Comparison of ENCODE assay signal across 19 cellular contexts in the genomic region with DNA sequence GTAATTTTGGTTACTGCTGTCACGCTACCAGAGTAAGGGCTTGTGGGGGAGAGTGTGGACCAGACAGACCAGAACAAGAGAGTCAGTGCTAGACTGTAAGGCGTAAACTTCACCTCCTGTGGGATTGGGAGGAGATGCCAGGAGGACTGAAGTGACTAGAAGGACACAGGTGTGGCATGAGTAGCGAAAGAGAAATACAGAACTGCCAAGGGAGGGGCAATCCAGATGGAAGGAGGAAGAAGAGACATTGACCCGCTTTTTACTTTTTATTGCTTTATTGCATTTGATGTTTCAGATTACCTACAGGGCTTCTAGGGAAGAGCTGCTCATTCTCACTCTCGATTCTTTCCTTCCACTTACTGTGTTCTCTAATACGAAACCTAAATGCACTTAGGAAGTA. TPM values are rescaled to one million over a fixed set of nuclear protein-coding genes. Genes with fewer than 3 reads are reported as not detected.
DNase-seq lines count a peak whose midpoint lies in the region; ATAC-seq and TF ChIP-seq lines count a peak whose summit lies in the region.
"Had no signal": no experiment of that assay in that cellular context is flagged by ENCODE, and none has a peak within 500 bp of the region (broad histone marks: within the 10 kb centered on the region; RNA-seq: fewer than 3 reads in every experiment).

No MANE protein-coding gene starts in this region.

- CTCF ChIA-PET in activated naive CD4-positive, alpha-beta T cell treated with anti-CD3 and anti-CD28 coated beads, Interleukin-2, amount 10 ng/mL, durations not matched to agents 7 days and 5 days (lab: Charles Lee): interaction anchor here (0.6 kb wide), 1 partner anchor 613 kb away, joined by 3 read pairs; no protein-coding TSS in a partner anchor
- CTCF ChIA-PET in activated naive CD4-positive, alpha-beta T cell treated with anti-CD3 and anti-CD28 coated beads for 36 hours (lab: Charles Lee): no interaction called here

- no peaks in the 10 kb centered on the region for H3K27me3 Mint-ChIP-seq in activated naive CD4-positive, alpha-beta T cell treated with anti-CD3 and anti-CD28 coated beads, Interleukin-2, amount 10 ng/mL, durations not matched to agents 7 days and 5 days
- no peaks in the 10 kb centered on the region for H3K27me3 Mint-ChIP-seq in activated naive CD4-positive, alpha-beta T cell treated with anti-CD3 and anti-CD28 coated beads for 36 hours (ENCODE audit: low read depth)
- H3K27me3 Mint-ChIP-seq in stimulated activated naive CD8-positive, alpha-beta T cell treated with anti-CD3 and anti-CD28 coated beads, Interleukin-15, amount 100 ng/mL, for 72 hours: no peaks in the 10 kb centered on the region
- H3K27me3 Mint-ChIP-seq: activated CD8-positive, alpha-beta memory T cell treated with anti-CD3 and anti-CD28 coated beads, Interleukin-2, amount 10 ng/mL, durations not matched to agents 7 days and 5 days had no signal

- TF ChIP-seq POLR2A in Peyer's patch (IDR thresholded peaks at IDR 0.05): no peak

- intact Hi-C loops in activated naive CD4-positive, alpha-beta T cell treated with anti-CD3 and anti-CD28 coated beads for 36 hours (cut with micrococcal nuclease): no loop called here
- intact Hi-C loops in left colon (cut with DNase I, micrococcal nuclease): no loop called here

- H3K9me3 ChIP-seq in Peyer's patch: no peaks in the 10 kb centered on the region
- no peaks in the 10 kb centered on the region for H3K9me3 ChIP-seq in hepatocyte (ENCODE audit: low read depth)
- H3K9me3 ChIP-seq: esophagus squamous epithelium had no signal

- peaks cover 24% of the 10 kb centered on the region for H3K36me3 Mint-ChIP-seq in activated naive CD4-positive, alpha-beta T cell treated with anti-CD3 and anti-CD28 coated beads, Interleukin-2, amount 10 ng/mL, durations not matched to agents 7 days and 5 days
- H3K36me3 Mint-ChIP-seq in activated naive CD4-positive, alpha-beta T cell treated with anti-CD3 and anti-CD28 coated beads for 36 hours (ENCODE audit: low read depth): peaks cover 3% of the 10 kb centered on the region

- DNase-seq in activated naive CD4-positive, alpha-beta T cell treated with anti-CD3 and anti-CD28 coated beads, Interleukin-2, amount 10 ng/mL, durations not matched to agents 7 days and 5 days: no peak
- no peak for DNase-seq in activated naive CD4-positive, alpha-beta T cell treated with anti-CD3 and anti-CD28 coated beads for 36 hours
- no peak for DNase-seq in Peyer's patch
- DNase-seq in left colon: peak; percentile 19 to 49
- DNase-seq in stimulated activated naive CD8-positive, alpha-beta T cell treated with anti-CD3 and anti-CD28 coated beads, Interleukin-15, amount 100 ng/mL, for 72 hours: no peak
- no peak for DNase-seq in hepatocyte (ENCODE audit: low spot score)
- no peak for DNase-seq in GM03348 (ENCODE audit: low spot score)
- DNase-seq: activated CD4-positive, CD25-positive, alpha-beta regulatory T cell; activated CD8-positive, alpha-beta memory T cell treated with anti-CD3 and anti-CD28 coated beads, Interleukin-2, amount 10 ng/mL, durations not matched to agents 7 days and 5 days; activated naive CD4-positive, alpha-beta T cell treated with anti-CD3 and anti-CD28 coated beads, Interleukin-2, amount 50 U/mL, for 16 hours; effector CD4-positive, alpha-beta T cell; esophagus squamous epithelium; NCI-H1048; NCI-H2029 treated with DMSO at 0.1 percent for 48 hours; stimulated activated naive CD4-positive, alpha-beta T cell had no signal

- H3K4me3 ChIP-seq in Peyer's patch (peak overlapping the region in 1 of 4 donors; percentile 21), hepatocyte (no peak overlapping the region)
- H3K4me3 ChIP-seq: esophagus squamous epithelium, lung had no signal

- H3K36me3 ChIP-seq in Peyer's patch (peaks cover 0 to 19% (median 0%) of the 10 kb centered on the region in 3 donors), hepatocyte (replicated peaks; ENCODE audit: insufficient read depth, low read depth) (no peaks in the 10 kb centered on the region)

- H3K4me3 Mint-ChIP-seq in activated naive CD4-positive, alpha-beta T cell treated with anti-CD3 and anti-CD28 coated beads, Interleukin-2, amount 10 ng/mL, durations not matched to agents 7 days and 5 days: no peak overlapping the region
- H3K4me3 Mint-ChIP-seq in activated naive CD4-positive, alpha-beta T cell treated with anti-CD3 and anti-CD28 coated beads for 36 hours: no peak overlapping the region
- peak overlapping the region; percentile 33 to 91 for H3K4me3 Mint-ChIP-seq in stimulated activated naive CD8-positive, alpha-beta T cell treated with anti-CD3 and anti-CD28 coated beads, Interleukin-15, amount 100 ng/mL, for 72 hours

- H3K4me1 ChIP-seq in Peyer's patch: peaks cover 0 to 19% (median 4%) of the 10 kb centered on the region in 4 donors
- peaks cover 5% of the 10 kb centered on the region for H3K4me1 ChIP-seq in hepatocyte (ENCODE audit: insufficient read depth)

- WGBS in hepatocyte (ENCODE audit: low lambda C conversion rate, missing lambda C conversion rate): 93% methylated on average over 6 of the region's 6 CpGs

- peak in 1 of 6 experiments; percentile 16 for TF ChIP-seq CTCF in Peyer's patch (IDR thresholded peaks at IDR 0.05)
- no peak for TF ChIP-seq CTCF in hepatocyte (IDR thresholded peaks at IDR 0.05; ENCODE audit: poor library complexity)

- no peaks in the 10 kb centered on the region for H3K9me3 Mint-ChIP-seq in activated naive CD4-positive, alpha-beta T cell treated with anti-CD3 and anti-CD28 coated beads, Interleukin-2, amount 10 ng/mL, durations not matched to agents 7 days and 5 days
- no peaks in the 10 kb centered on the region for H3K9me3 Mint-ChIP-seq in activated naive CD4-positive, alpha-beta T cell treated with anti-CD3 and anti-CD28 coated beads for 36 hours
- H3K9me3 Mint-ChIP-seq in stimulated activated naive CD8-positive, alpha-beta T cell treated with anti-CD3 and anti-CD28 coated beads, Interleukin-15, amount 100 ng/mL, for 72 hours: no peaks in the 10 kb centered on the region

- peaks cover 34% of the 10 kb centered on the region for H3K4me1 Mint-ChIP-seq in activated naive CD4-positive, alpha-beta T cell treated with anti-CD3 and anti-CD28 coated beads, Interleukin-2, amount 10 ng/mL, durations not matched to agents 7 days and 5 days
- H3K4me1 Mint-ChIP-seq in activated naive CD4-positive, alpha-beta T cell treated with anti-CD3 and anti-CD28 coated beads for 36 hours (ENCODE audit: low read depth): peaks cover 31% of the 10 kb centered on the region
- H3K4me1 Mint-ChIP-seq in stimulated activated naive CD8-positive, alpha-beta T cell treated with anti-CD3 and anti-CD28 coated beads, Interleukin-15, amount 100 ng/mL, for 72 hours: peaks cover 43% of the 10 kb centered on the region

- peak overlapping the region; percentile 29 for H3K27ac Mint-ChIP-seq in activated naive CD4-positive, alpha-beta T cell treated with anti-CD3 and anti-CD28 coated beads, Interleukin-2, amount 10 ng/mL, durations not matched to agents 7 days and 5 days
- no peak overlapping the region for H3K27ac Mint-ChIP-seq in activated naive CD4-positive, alpha-beta T cell treated with anti-CD3 and anti-CD28 coated beads for 36 hours
- H3K27ac Mint-ChIP-seq in stimulated activated naive CD8-positive, alpha-beta T cell treated with anti-CD3 and anti-CD28 coated beads, Interleukin-15, amount 100 ng/mL, for 72 hours: no peak overlapping the region
- H3K27ac Mint-ChIP-seq: activated CD8-positive, alpha-beta memory T cell treated with anti-CD3 and anti-CD28 coated beads, Interleukin-2, amount 10 ng/mL, durations not matched to agents 7 days and 5 days had no signal

- H3K9me2 ChIP-seq in hepatocyte (replicated peaks; ENCODE audit: insufficient read depth): no peaks in the 10 kb centered on the region

- no peak overlapping the region for H2AFZ ChIP-seq in hepatocyte

- peak overlapping the region in 3 of 4 donors; percentile 1 to 69 (median 20) for H3K27ac ChIP-seq in Peyer's patch
- H3K27ac ChIP-seq in hepatocyte: no peak overlapping the region
- H3K27ac ChIP-seq: esophagus squamous epithelium, HL-60 had no signal

- ATAC-seq in left colon: peak; percentile 76
- ATAC-seq in stimulated activated naive CD8-positive, alpha-beta T cell treated with anti-CD3 and anti-CD28 coated beads, Interleukin-15, amount 100 ng/mL, for 72 hours: no peak
- no peak for ATAC-seq in HG02885 (IDR thresholded peaks at IDR 0.05; ENCODE audit: poor library complexity, unreplicated experiment)
- ATAC-seq: activated CD8-positive, alpha-beta memory T cell treated with anti-CD3 and anti-CD28 coated beads, Interleukin-2, amount 10 ng/mL, durations not matched to agents 7 days and 5 days; Right ventricle myocardium inferior had no signal

- H3K79me2 ChIP-seq in hepatocyte: peaks cover 7% of the 10 kb centered on the region

- H3K27me3 ChIP-seq in Peyer's patch (no peaks in the 10 kb centered on the region), hepatocyte (no peaks in the 10 kb centered on the region)
- H3K27me3 ChIP-seq: esophagus squamous epithelium had no signal

- H4K20me1 ChIP-seq in hepatocyte (ENCODE audit: insufficient read depth, poor library complexity, severe bottlenecking): no peaks in the 10 kb centered on the region

- no peak overlapping the region for H3K4me2 ChIP-seq in hepatocyte

RNA-seq across cellular contexts. Expression of a gene that starts 2.1 kb away (rescaled TPM):
- 1 to 10 TPM; 7.6 to 8.0 TPM for total RNA-seq in activated naive CD4-positive, alpha-beta T cell treated with anti-CD3 and anti-CD28 coated beads for 36 hours
- total RNA-seq in Peyer's patch (10 to 100 TPM; 10.7 to 21.2 (median 15.9) TPM), left colon (10 to 100 TPM; 15.7 to 19.6 TPM), hepatocyte (13.6 and 14.5 TPM in 2 replicates)
- 15.4 and 16.3 TPM in 2 replicates for polyA plus RNA-seq in hepatocyte

RNA-seq across cellular contexts. Expression of a gene that starts 7.4 kb away (rescaled TPM):
- total RNA-seq in activated naive CD4-positive, alpha-beta T cell treated with anti-CD3 and anti-CD28 coated beads for 36 hours: 10 to 100 TPM; 21.4 to 26.9 TPM
- 10 to 100 TPM; 14.0 to 34.4 (median 25.0) TPM for total RNA-seq in Peyer's patch
- total RNA-seq in left colon: 10 to 100 TPM; 26.3 to 37.3 TPM
- total RNA-seq in hepatocyte: 56.1 and 77.0 TPM in 2 replicates
- polyA plus RNA-seq in hepatocyte: 39.0 and 46.2 TPM in 2 replicates

RNA-seq across cellular contexts. Expression of a gene that starts 27.5 kb away (rescaled TPM):
- total RNA-seq in activated naive CD4-positive, alpha-beta T cell treated with anti-CD3 and anti-CD28 coated beads for 36 hours: 10 to 100 TPM; 75.6 to 83.8 TPM
- total RNA-seq in Peyer's patch (10 to 100 TPM; 29.7 to 59.4 (median 40.3) TPM), left colon (10 to 100 TPM; 91.4 to 92.4 TPM), hepatocyte (47.8 and 52.7 TPM in 2 replicates)
- polyA plus RNA-seq in hepatocyte: 140 and 155 TPM in 2 replicates

Comparison
In these comparisons a context has a peak if more than half of its experiments do, and no peak if none do; other contexts are left out.
1. DNase-seq: peak in left colon (2 of 2); none in activated naive CD4-positive, alpha-beta T cell treated with anti-CD3 and anti-CD28 coated beads, Interleukin-2, amount 10 ng/mL, durations not matched to agents 7 days and 5 days (single experiment), activated naive CD4-positive, alpha-beta T cell treated with anti-CD3 and anti-CD28 coated beads for 36 hours (single experiment), Peyer's patch (0 of 3), stimulated activated naive CD8-positive, alpha-beta T cell treated with anti-CD3 and anti-CD28 coated beads, Interleukin-15, amount 100 ng/mL, for 72 hours (0 of 2), hepatocyte (single experiment) and GM03348 (single experiment).
2. H3K4me3 Mint-ChIP-seq: peak in stimulated activated naive CD8-positive, alpha-beta T cell treated with anti-CD3 and anti-CD28 coated beads, Interleukin-15, amount 100 ng/mL, for 72 hours (2 of 2); none in activated naive CD4-positive, alpha-beta T cell treated with anti-CD3 and anti-CD28 coated beads, Interleukin-2, amount 10 ng/mL, durations not matched to agents 7 days and 5 days (single experiment) and activated naive CD4-positive, alpha-beta T cell treated with anti-CD3 and anti-CD28 coated beads for 36 hours (single experiment).